1 cellular context compared by ENCODE assay signal in the genomic region with DNA sequence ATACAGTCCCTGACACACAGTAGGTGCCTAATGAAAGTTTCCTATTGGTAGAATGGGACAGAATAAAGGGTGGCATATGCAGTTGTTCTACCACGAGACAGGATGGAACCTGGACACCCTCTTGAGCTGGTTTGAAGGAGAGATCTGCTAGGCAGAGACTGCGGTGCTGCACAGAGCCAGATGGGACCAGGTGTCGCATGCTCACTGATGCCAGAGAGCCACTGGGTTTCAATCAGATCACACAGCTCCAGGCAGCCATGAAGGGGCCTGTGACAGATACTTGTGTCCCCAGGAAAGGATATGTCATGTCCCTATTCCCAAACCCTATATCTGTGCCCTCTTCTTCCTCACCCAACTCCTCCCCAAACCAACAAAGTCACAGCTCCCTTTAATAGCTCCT.
TF ChIP-seq lines count a peak whose summit lies in the region.

No MANE protein-coding gene starts in this region.

TF ChIP-seq in GM23338, 12 proteins besides CTCF, POLR2A, EP300 and RAD21 (continued from another document):
- TF ChIP-seq, protein P1, sequence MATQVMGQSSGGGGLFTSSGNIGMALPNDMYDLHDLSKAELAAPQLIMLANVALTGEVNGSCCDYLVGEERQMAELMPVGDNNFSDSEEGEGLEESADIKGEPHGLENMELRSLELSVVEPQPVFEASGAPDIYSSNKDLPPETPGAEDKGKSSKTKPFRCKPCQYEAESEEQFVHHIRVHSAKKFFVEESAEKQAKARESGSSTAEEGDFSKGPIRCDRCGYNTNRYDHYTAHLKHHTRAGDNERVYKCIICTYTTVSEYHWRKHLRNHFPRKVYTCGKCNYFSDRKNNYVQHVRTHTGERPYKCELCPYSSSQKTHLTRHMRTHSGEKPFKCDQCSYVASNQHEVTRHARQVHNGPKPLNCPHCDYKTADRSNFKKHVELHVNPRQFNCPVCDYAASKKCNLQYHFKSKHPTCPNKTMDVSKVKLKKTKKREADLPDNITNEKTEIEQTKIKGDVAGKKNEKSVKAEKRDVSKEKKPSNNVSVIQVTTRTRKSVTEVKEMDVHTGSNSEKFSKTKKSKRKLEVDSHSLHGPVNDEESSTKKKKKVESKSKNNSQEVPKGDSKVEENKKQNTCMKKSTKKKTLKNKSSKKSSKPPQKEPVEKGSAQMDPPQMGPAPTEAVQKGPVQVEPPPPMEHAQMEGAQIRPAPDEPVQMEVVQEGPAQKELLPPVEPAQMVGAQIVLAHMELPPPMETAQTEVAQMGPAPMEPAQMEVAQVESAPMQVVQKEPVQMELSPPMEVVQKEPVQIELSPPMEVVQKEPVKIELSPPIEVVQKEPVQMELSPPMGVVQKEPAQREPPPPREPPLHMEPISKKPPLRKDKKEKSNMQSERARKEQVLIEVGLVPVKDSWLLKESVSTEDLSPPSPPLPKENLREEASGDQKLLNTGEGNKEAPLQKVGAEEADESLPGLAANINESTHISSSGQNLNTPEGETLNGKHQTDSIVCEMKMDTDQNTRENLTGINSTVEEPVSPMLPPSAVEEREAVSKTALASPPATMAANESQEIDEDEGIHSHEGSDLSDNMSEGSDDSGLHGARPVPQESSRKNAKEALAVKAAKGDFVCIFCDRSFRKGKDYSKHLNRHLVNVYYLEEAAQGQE (IDR thresholded peaks at IDR 0.05; ENCODE audit: unreplicated experiment) = no peak
- TF ChIP-seq EZH2phosphoT487 (IDR thresholded peaks at IDR 0.05; ENCODE audit: unreplicated experiment) = no peak
- TF ChIP-seq POLR2AphosphoS5 (IDR thresholded peaks at IDR 0.05; ENCODE audit: low read depth) = no peak
- no peak for TF ChIP-seq ZNF114 (CRISPR knock-in tag; IDR thresholded peaks at IDR 0.05)
- no peak for TF ChIP-seq CREB1 (CRISPR knock-in tag; IDR thresholded peaks at IDR 0.05; ENCODE audit: low read depth)
- TF ChIP-seq ZNF462 (CRISPR knock-in tag; IDR thresholded peaks at IDR 0.05) = no peak
- TF ChIP-seq NANOG (IDR thresholded peaks at IDR 0.05; ENCODE audit: borderline replicate concordance) = no peak
TF ChIP-seq in GM23338: peak in this region for 0.
